9 cellular contexts compared by ENCODE assay signal in genomic region chr22:35930933-35931332, GRCh38.
DNase-seq lines count a peak whose midpoint lies in the region; ATAC-seq and TF ChIP-seq lines count a peak whose summit lies in the region.
"Had no signal": no experiment of that assay in that cellular context is flagged by ENCODE, and none has a peak within 500 bp of the region (broad histone marks: within the 10 kb centered on the region; RNA-seq: fewer than 3 reads in every experiment).

No MANE protein-coding gene starts in this region.

- no peak overlapping the region for H3K4me2 ChIP-seq in H9 (ENCODE audit: insufficient read depth, insufficient read length, low read length)

- no peak overlapping the region for H3T11ph ChIP-seq in H9 (ENCODE audit: low read length)

- H3K27me3 Mint-ChIP-seq in H9 (ENCODE audit: low read depth) (no peaks in the 10 kb centered on the region), neural crest cell (ENCODE audit: low read depth) (no peaks in the 10 kb centered on the region)
- H3K27me3 Mint-ChIP-seq in activated CD8-positive, alpha-beta T cell treated with anti-CD3 and anti-CD28 coated beads, Interleukin-2, amount 10 ng/mL, durations not matched to agents 7 days and 5 days (ENCODE audit: low read depth) = peaks cover 8% of the 10 kb centered on the region

- H3K79me1 ChIP-seq in H9 (ENCODE audit: insufficient read depth, low read depth, low read length, poor library complexity, severe bottlenecking) = no peaks in the 10 kb centered on the region

- ATAC-seq in Panc1 (peak; percentile 91), omental fat pad (ENCODE audit: low FRiP score) (no peak)
- ATAC-seq in activated CD8-positive, alpha-beta T cell treated with anti-CD3 and anti-CD28 coated beads, Interleukin-2, amount 10 ng/mL, durations not matched to agents 7 days and 5 days = no peak

- CTCF ChIA-PET in BJ (lab: Yijun Ruan, JAX) (interaction anchor here (0.6 to 8.8 kb wide), 36 partner anchors 9 to 522 kb away, joined by 3 to 138 read pairs (median 6); partner anchors contain the start of gene RBFOX2), Panc1 (lab: Charles Lee) (interaction anchor here (0.7 kb wide), 1 partner anchor 156 kb away, joined by 6 read pairs; no protein-coding TSS in a partner anchor)
- CTCF ChIA-PET in activated CD8-positive, alpha-beta T cell treated with anti-CD3 and anti-CD28 coated beads, Interleukin-2, amount 10 ng/mL, durations not matched to agents 7 days and 5 days (lab: Charles Lee) = interaction anchor here (1.2 to 5.2 kb wide), 4 partner anchors 15 to 194 kb away, joined by 3 to 22 read pairs (median 4); no protein-coding TSS in a partner anchor

- peaks cover 10 to 22% of the 10 kb centered on the region in 2 experiments for H3K4me1 Mint-ChIP-seq in H9
- H3K4me1 Mint-ChIP-seq in neural crest cell = peaks cover 17% of the 10 kb centered on the region
- H3K4me1 Mint-ChIP-seq in activated CD8-positive, alpha-beta T cell treated with anti-CD3 and anti-CD28 coated beads, Interleukin-2, amount 10 ng/mL, durations not matched to agents 7 days and 5 days (ENCODE audit: low read depth) = no peaks in the 10 kb centered on the region

- H3K9ac ChIP-seq in H9 (ENCODE audit: extremely low read depth, insufficient read length, low read length) = no peak overlapping the region

- in situ Hi-C loops in Panc1 (cut with HindIII; ENCODE audit: low pct_unique_long_range_greater_than_20kb, low sequenced_read_pairs) = no loop called here

- BruUV-seq in Panc1 (replicated peaks; lab: Mats Ljungman, UMichigan) = no TSS peak

- H3K27ac ChIP-seq in H9 (ENCODE audit: insufficient read length, low read depth, low read length) = no peak overlapping the region
- H3K27ac ChIP-seq in Panc1 (ENCODE audit: low read length) = no peak overlapping the region
- H3K27ac ChIP-seq: HL-60 had no signal

- H3K27ac Mint-ChIP-seq in H9 (peak overlapping the region in 1 of 3 experiments; percentile 21; a peak in 2 of 7 replicates), neural crest cell (ENCODE audit: unreplicated experiment) (no peak overlapping the region)
- no peak overlapping the region for H3K27ac Mint-ChIP-seq in activated CD8-positive, alpha-beta T cell treated with anti-CD3 and anti-CD28 coated beads, Interleukin-2, amount 10 ng/mL, durations not matched to agents 7 days and 5 days

- H4K91ac ChIP-seq in H9 (ENCODE audit: insufficient read length, low read depth, low read length) = no peak overlapping the region

- H3K27me3 ChIP-seq in BJ (ENCODE audit: control insufficient read depth, insufficient read depth, low read length) (no peaks in the 10 kb centered on the region), H9 (ENCODE audit: insufficient read depth, low read length) (no peaks in the 10 kb centered on the region), Panc1 (ENCODE audit: control insufficient read depth, insufficient read depth, low read length) (no peaks in the 10 kb centered on the region)

- H2BK15ac ChIP-seq in H9 (ENCODE audit: low read depth, low read length) = no peak overlapping the region

- H3K18ac ChIP-seq in H9 (ENCODE audit: insufficient read length, low read depth, low read length) = no peak overlapping the region

- intact Hi-C loops in Panc1 (cut with micrococcal nuclease; ENCODE audit: unreplicated experiment) = loop anchor here (10.0 kb wide), 2 partner anchors 134 to 194 kb away; no protein-coding TSS in a partner anchor

- H3K9me3 ChIP-seq in H9 (ENCODE audit: control insufficient read depth, low read depth, low read length) (no peaks in the 10 kb centered on the region), Panc1 (ENCODE audit: control insufficient read depth, insufficient read depth, low read depth, low read length) (no peaks in the 10 kb centered on the region)

- no peak overlapping the region for H3K23ac ChIP-seq in H9 (ENCODE audit: insufficient read length, low read depth, low read length)

- no peak overlapping the region for H3K4ac ChIP-seq in H9 (ENCODE audit: low read depth, low read length)

- H2AK5ac ChIP-seq in H9 (ENCODE audit: insufficient read length, low read length) = no peak overlapping the region

- no peak overlapping the region for H3K4me3 ChIP-seq in BJ (ENCODE audit: low read depth, low read length)
- no peak overlapping the region for H3K4me3 ChIP-seq in Panc1 (ENCODE audit: low read depth in 2 of 2, low read length in 2 of 2)
- no peak overlapping the region for H3K4me3 ChIP-seq in epithelial cell of esophagus (ENCODE audit: low read length)

- H4K5ac ChIP-seq in H9 (ENCODE audit: insufficient read length, low read depth, low read length) = no peak overlapping the region

- H3K23me2 ChIP-seq in H9 (ENCODE audit: insufficient read length, low read depth, low read length, poor library complexity, severe bottlenecking) = no peaks in the 10 kb centered on the region

- no peak overlapping the region for H2BK120ac ChIP-seq in H9 (ENCODE audit: low read depth, low read length, poor library complexity, severe bottlenecking)

- no peak overlapping the region for H4K8ac ChIP-seq in H9 (replicated peaks; ENCODE audit: insufficient read length, low read depth, low read length)

- H4K20me1 ChIP-seq in H9 (ENCODE audit: control insufficient read depth, insufficient read depth, insufficient read length) = no peaks in the 10 kb centered on the region

- DNase-seq in BJ (ENCODE audit: low read depth) = no peak
- DNase-seq in H9 = no peak
- peak; percentile 35 for DNase-seq in Panc1 (ENCODE audit: low read depth, low spot score)
- DNase-seq in epithelial cell of esophagus (ENCODE audit: low read depth) = peak; percentile 46
- DNase-seq in neural crest cell (ENCODE audit: low read depth, low spot score) = no peak
- DNase-seq in 8988T = no peak
- DNase-seq in omental fat pad (ENCODE audit: low spot score) = no peak
- no peak for DNase-seq in activated CD8-positive, alpha-beta T cell treated with anti-CD3 and anti-CD28 coated beads, Interleukin-2, amount 10 ng/mL, durations not matched to agents 7 days and 5 days

- no peak overlapping the region for H2AFZ ChIP-seq in H9 (ENCODE audit: low read length)

- H2BK5ac ChIP-seq in H9 (ENCODE audit: insufficient read length, low read length) = no peak overlapping the region

- no peak overlapping the region for H2BK20ac ChIP-seq in H9 (ENCODE audit: low read depth, low read length, poor library complexity, severe bottlenecking)

- H3K79me2 ChIP-seq in H9 (ENCODE audit: insufficient read depth, low read length) = peaks cover 3% of the 10 kb centered on the region; the same call in 1 of the 2 replicates

- H3K36me3 ChIP-seq in BJ (ENCODE audit: control insufficient read depth, insufficient read depth, low read length) (peaks cover 2% of the 10 kb centered on the region; the same call in 1 of the 2 replicates), Panc1 (ENCODE audit: control insufficient read depth, insufficient read depth, low read length) (no peaks in the 10 kb centered on the region; the same call in 1 of the 2 replicates)

- TF ChIP-seq CTCF in BJ (IDR thresholded peaks at IDR 0.05; ENCODE audit: insufficient read depth, low read depth, low read length) (peak; percentile 74), H9 (conservative IDR thresholded peaks at IDR 0.05) (peak; percentile 61), Panc1 (IDR thresholded peaks at IDR 0.05) (peak; percentile 66), epithelial cell of esophagus (IDR thresholded peaks at IDR 0.05; ENCODE audit: insufficient read depth, low read depth, low read length, missing control alignments) (peak; percentile 40), neural crest cell (conservative IDR thresholded peaks at IDR 0.05) (peak; percentile 65), omental fat pad (IDR thresholded peaks at IDR 0.05) (no peak)

- peaks cover 0 to 4% (median 3%) of the 10 kb centered on the region in 3 experiments; a peak in 1 of 7 replicates for H3K36me3 Mint-ChIP-seq in H9 (ENCODE audit: insufficient read depth in 1 of 3, low read depth in 3 of 3)
- H3K36me3 Mint-ChIP-seq in neural crest cell (ENCODE audit: low read depth) = no peaks in the 10 kb centered on the region
- no peaks in the 10 kb centered on the region for H3K36me3 Mint-ChIP-seq in activated CD8-positive, alpha-beta T cell treated with anti-CD3 and anti-CD28 coated beads, Interleukin-2, amount 10 ng/mL, durations not matched to agents 7 days and 5 days (ENCODE audit: low read depth)

- H3K4me3 Mint-ChIP-seq in H9 (no peak overlapping the region), neural crest cell (no peak overlapping the region)
- no peak overlapping the region for H3K4me3 Mint-ChIP-seq in activated CD8-positive, alpha-beta T cell treated with anti-CD3 and anti-CD28 coated beads, Interleukin-2, amount 10 ng/mL, durations not matched to agents 7 days and 5 days

- H3K9me3 Mint-ChIP-seq in H9 (no peaks in the 10 kb centered on the region), neural crest cell (no peaks in the 10 kb centered on the region)
- H3K9me3 Mint-ChIP-seq in activated CD8-positive, alpha-beta T cell treated with anti-CD3 and anti-CD28 coated beads, Interleukin-2, amount 10 ng/mL, durations not matched to agents 7 days and 5 days (ENCODE audit: insufficient read depth) = no peaks in the 10 kb centered on the region

- no peak overlapping the region for H3K56ac ChIP-seq in H9 (ENCODE audit: insufficient read length, low read depth, low read length)

- POLR2A ChIA-PET in BJ (lab: Charles Lee) = no interaction called here
- POLR2A ChIA-PET in Panc1 (lab: Charles Lee) = no interaction called here
- POLR2A ChIA-PET in activated CD8-positive, alpha-beta T cell treated with anti-CD3 and anti-CD28 coated beads, Interleukin-2, amount 10 ng/mL, durations not matched to agents 7 days and 5 days (lab: Charles Lee) = no interaction called here

- no peaks in the 10 kb centered on the region for H3K4me1 ChIP-seq in H9 (ENCODE audit: insufficient read depth, low read length)
- H3K4me1 ChIP-seq in Panc1 (ENCODE audit: control insufficient read depth, insufficient read depth, low read length) = no peaks in the 10 kb centered on the region

- no peak overlapping the region for H2BK12ac ChIP-seq in H9 (ENCODE audit: insufficient read length, low read depth, low read length)

- no peak overlapping the region for H3K14ac ChIP-seq in H9 (ENCODE audit: insufficient read depth, low read length)

Comparison
In these comparisons a context has a peak if more than half of its experiments do, and no peak if none do; other contexts are left out.
1. DNase-seq: peak in Panc1 (single experiment) and epithelial cell of esophagus (single experiment); none in BJ (single experiment), H9 (single experiment), neural crest cell (single experiment), 8988T (single experiment), omental fat pad (single experiment) and activated CD8-positive, alpha-beta T cell treated with anti-CD3 and anti-CD28 coated beads, Interleukin-2, amount 10 ng/mL, durations not matched to agents 7 days and 5 days (single experiment).
2. CTCF ChIP-seq: peak in BJ (single experiment), H9 (single experiment), Panc1 (single experiment), epithelial cell of esophagus (single experiment) and neural crest cell (single experiment); none in omental fat pad (0 of 3).